1 cellular context compared by ENCODE assay signal in the genomic region with DNA sequence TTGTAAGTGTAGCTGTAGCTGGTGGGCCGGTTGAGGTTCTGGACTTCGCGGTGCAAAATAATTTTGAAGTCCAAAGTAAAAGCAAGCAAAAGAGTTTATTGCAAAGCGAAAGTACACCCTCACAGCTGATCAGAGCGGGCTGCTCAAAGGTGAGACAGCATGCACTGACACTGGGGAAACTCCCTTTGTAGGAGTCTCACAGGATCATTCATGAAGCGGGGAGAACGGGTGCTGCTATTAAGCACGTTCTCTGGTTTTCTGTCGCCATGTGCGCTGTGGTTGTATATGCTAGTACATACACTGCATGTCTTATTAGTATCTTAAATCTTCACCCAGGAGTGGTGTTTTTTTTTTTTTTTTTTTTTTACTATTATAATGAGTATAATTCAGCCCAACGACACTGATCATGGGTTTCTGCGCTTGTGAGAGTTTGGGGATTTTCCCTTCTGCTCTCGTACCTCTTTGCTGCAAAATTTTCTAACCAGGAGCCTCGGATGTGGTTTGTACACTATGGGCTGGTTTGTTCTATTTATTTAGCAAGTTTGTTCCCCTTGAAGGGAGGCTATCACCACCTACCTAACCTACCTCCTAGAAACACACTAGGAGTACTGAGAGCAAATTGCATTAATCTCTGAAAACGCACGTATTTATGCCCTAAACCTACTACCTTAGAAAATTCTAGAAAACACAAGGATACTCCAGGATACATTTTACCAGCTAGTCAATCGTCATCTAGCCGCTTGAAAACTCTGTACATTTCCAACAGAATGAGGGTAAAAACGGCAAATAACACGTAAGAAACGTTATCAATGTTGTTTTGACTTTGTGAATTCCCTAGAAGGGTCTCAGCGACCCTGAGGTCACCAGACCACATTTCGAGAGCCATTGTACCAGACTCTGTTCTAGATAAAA.
TF ChIP-seq lines count a peak whose summit lies in the region.

No MANE protein-coding gene starts in this region.

TF ChIP-seq in K562, 482 proteins besides CTCF, POLR2A, EP300 and RAD21 (continued from another document):
- TF ChIP-seq, protein P1, sequence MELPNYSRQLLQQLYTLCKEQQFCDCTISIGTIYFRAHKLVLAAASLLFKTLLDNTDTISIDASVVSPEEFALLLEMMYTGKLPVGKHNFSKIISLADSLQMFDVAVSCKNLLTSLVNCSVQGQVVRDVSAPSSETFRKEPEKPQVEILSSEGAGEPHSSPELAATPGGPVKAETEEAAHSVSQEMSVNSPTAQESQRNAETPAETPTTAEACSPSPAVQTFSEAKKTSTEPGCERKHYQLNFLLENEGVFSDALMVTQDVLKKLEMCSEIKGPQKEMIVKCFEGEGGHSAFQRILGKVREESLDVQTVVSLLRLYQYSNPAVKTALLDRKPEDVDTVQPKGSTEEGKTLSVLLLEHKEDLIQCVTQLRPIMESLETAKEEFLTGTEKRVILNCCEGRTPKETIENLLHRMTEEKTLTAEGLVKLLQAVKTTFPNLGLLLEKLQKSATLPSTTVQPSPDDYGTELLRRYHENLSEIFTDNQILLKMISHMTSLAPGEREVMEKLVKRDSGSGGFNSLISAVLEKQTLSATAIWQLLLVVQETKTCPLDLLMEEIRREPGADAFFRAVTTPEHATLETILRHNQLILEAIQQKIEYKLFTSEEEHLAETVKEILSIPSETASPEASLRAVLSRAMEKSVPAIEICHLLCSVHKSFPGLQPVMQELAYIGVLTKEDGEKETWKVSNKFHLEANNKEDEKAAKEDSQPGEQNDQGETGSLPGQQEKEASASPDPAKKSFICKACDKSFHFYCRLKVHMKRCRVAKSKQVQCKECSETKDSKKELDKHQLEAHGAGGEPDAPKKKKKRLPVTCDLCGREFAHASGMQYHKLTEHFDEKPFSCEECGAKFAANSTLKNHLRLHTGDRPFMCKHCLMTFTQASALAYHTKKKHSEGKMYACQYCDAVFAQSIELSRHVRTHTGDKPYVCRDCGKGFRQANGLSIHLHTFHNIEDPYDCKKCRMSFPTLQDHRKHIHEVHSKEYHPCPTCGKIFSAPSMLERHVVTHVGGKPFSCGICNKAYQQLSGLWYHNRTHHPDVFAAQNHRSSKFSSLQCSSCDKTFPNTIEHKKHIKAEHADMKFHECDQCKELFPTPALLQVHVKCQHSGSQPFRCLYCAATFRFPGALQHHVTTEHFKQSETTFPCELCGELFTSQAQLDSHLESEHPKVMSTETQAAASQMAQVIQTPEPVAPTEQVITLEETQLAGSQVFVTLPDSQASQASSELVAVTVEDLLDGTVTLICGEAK (IDR thresholded peaks at IDR 0.05) = peak; percentile 8; the same call in 1 of the 2 replicates
- TF ChIP-seq, protein P1 (CRISPR knock-in tag; IDR thresholded peaks at IDR 0.05) = no peak
- TF ChIP-seq MGA (IDR thresholded peaks at IDR 0.05) (peak; percentile 69), BRD4 (IDR thresholded peaks at IDR 0.05) (0 out of 2 replicates have a peak, but pooled peaks have one; percentile 43), DPF2 (IDR thresholded peaks at IDR 0.05) (peak; percentile 9; the same call in 1 of the 2 replicates), L3MBTL2 (IDR thresholded peaks at IDR 0.05) (peak; percentile 53; the same call in 1 of the 2 replicates), KAT7 (CRISPR knock-in tag; IDR thresholded peaks at IDR 0.05; ENCODE audit: borderline replicate concordance) (no peak)
TF ChIP-seq in K562: peak in this region for 21.
